ENCODE assay signal across 1 cellular context in the genomic region with DNA sequence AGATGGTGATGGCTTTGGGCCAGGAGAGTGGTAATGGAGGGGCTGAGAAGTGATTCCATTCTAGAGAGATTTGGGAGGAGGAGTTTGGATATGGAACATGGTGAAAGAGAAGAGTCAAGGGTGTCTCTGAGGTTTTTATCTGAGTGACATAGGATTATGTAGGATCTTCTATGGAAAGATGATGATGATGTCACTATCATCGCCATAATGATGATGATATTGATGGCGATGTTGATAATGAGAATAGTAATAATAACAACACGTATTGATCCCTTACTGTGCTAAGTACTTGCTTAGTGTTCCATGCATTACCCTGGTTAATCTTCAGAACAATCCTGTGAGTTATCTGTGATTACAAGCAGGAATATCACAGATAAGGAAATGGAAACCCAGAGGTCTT.
TF ChIP-seq lines count a peak whose summit lies in the region.

No MANE protein-coding gene starts in this region.

TF ChIP-seq in HepG2, 621 proteins besides CTCF, POLR2A, EP300 and RAD21 (continued from another document):
- TF ChIP-seq, protein P1, sequence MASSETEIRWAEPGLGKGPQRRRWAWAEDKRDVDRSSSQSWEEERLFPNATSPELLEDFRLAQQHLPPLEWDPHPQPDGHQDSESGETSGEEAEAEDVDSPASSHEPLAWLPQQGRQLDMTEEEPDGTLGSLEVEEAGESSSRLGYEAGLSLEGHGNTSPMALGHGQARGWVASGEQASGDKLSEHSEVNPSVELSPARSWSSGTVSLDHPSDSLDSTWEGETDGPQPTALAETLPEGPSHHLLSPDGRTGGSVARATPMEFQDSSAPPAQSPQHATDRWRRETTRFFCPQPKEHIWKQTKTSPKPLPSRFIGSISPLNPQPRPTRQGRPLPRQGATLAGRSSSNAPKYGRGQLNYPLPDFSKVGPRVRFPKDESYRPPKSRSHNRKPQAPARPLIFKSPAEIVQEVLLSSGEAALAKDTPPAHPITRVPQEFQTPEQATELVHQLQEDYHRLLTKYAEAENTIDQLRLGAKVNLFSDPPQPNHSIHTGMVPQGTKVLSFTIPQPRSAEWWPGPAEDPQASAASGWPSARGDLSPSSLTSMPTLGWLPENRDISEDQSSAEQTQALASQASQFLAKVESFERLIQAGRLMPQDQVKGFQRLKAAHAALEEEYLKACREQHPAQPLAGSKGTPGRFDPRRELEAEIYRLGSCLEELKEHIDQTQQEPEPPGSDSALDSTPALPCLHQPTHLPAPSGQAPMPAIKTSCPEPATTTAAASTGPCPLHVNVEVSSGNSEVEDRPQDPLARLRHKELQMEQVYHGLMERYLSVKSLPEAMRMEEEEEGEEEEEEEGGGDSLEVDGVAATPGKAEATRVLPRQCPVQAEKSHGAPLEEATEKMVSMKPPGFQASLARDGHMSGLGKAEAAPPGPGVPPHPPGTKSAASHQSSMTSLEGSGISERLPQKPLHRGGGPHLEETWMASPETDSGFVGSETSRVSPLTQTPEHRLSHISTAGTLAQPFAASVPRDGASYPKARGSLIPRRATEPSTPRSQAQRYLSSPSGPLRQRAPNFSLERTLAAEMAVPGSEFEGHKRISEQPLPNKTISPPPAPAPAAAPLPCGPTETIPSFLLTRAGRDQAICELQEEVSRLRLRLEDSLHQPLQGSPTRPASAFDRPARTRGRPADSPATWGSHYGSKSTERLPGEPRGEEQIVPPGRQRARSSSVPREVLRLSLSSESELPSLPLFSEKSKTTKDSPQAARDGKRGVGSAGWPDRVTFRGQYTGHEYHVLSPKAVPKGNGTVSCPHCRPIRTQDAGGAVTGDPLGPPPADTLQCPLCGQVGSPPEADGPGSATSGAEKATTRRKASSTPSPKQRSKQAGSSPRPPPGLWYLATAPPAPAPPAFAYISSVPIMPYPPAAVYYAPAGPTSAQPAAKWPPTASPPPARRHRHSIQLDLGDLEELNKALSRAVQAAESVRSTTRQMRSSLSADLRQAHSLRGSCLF (CRISPR knock-in tag; IDR thresholded peaks at IDR 0.05; ENCODE audit: borderline replicate concordance): no peak
